Comparison of ENCODE assay signal across 4 cellular contexts in the genomic region with DNA sequence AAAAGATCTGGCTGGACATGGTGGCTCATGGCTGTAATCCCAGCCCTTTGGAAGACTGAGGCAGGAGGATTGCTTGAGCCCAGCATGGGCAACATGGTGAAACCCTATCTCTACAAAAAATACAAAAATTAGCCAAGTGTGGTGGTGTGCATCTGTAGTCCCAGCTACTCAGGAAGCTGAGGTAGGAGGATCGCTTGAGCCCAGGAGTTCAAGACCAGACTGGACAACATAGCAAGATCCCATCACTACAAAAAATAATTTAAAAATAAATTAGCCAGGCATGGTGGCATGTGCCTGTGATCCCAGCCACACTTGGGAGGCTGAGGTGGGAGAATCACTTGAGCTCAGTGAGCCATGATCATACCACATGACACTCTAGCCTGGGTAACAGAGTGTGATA.
DNase-seq lines count a peak whose midpoint lies in the region; ATAC-seq, FAIRE-seq and TF ChIP-seq lines count a peak whose summit lies in the region.
"Not testable (repeated sequence)": the region's sequence is repeated elsewhere in the genome, so short reads cannot be mapped to it uniquely, and the experiment has no call there.

No MANE protein-coding gene starts in this region.

- POLR2A ChIA-PET in HEK293 (lab: Yijun Ruan, JAX) (interaction anchor here (0.6 kb wide), 1 partner anchor 59 kb away, joined by 3 read pairs; no protein-coding TSS in a partner anchor), K562 (lab: Yijun Ruan, JAX) (interaction anchor here (1.3 kb wide), 1 partner anchor 9 kb away, joined by 4 read pairs; no protein-coding TSS in a partner anchor)
- POLR2A ChIA-PET in WTC11 (lab: Charles Lee); HepG2 (lab: Yijun Ruan, JAX): not testable (repeated sequence)

- not testable (repeated sequence) for H3K9me1 ChIP-seq in K562 (ENCODE audit: control insufficient read depth, insufficient read depth, low read length)

- in situ Hi-C loops in K562 (cut with MboI); HepG2 (cut with HindIII; ENCODE audit: extremely low pct_ligation_motif_present, low pct_unique_long_range_greater_than_20kb): not testable (repeated sequence)

- H3K4me1 ChIP-seq in HEK293 (ENCODE audit: control insufficient read depth, insufficient read depth, low read length); K562 (replicated peaks in 1 of 2; ENCODE audit: control insufficient read depth in 2 of 2, insufficient read depth in 2 of 2, low read length in 2 of 2); HepG2 (ENCODE audit: insufficient read depth, low read length): not testable (repeated sequence)

- TF ChIP-seq RAD21 in K562 (CRISPR knock-in tag; conservative IDR thresholded peaks at IDR 0.05 in 1 of 2, IDR thresholded peaks at IDR 0.05 in 1 of 2); HepG2 (CRISPR knock-in tag; IDR thresholded peaks at IDR 0.05): not testable (repeated sequence)

- not testable (repeated sequence) for H2AFZ ChIP-seq in K562 (ENCODE audit: low read depth, low read length); HepG2 (ENCODE audit: low read length)

- not testable (repeated sequence) for H3K27ac ChIP-seq in HEK293 (ENCODE audit: extremely low read depth, low read depth, low read length); K562 (ENCODE audit: extremely low read depth, low read depth, low read length); HepG2 (ENCODE audit: extremely low read length, insufficient read depth, low read length)

- not testable (repeated sequence) for H3K9me3 Mint-ChIP-seq in WTC11

- H3K36me3 ChIP-seq in HEK293 (ENCODE audit: control insufficient read depth in 2 of 2, insufficient read depth in 1 of 2, low read length in 2 of 2) (peaks cover 37 to 43% of the 10 kb centered on the region in 2 experiments), K562 (ENCODE audit: control insufficient read depth, insufficient read depth, low read length) (peaks cover 38% of the 10 kb centered on the region), HepG2 (replicated peaks in 1 of 2; ENCODE audit: control insufficient read depth in 1 of 2, insufficient read depth in 2 of 2, low read length in 2 of 2) (peaks cover 0 to 24% of the 10 kb centered on the region in 2 experiments; a peak in 3 of 5 replicates)

- not testable (repeated sequence) for H3K27me3 Mint-ChIP-seq in WTC11 (ENCODE audit: low read depth)

- H3K79me2 ChIP-seq in K562 (ENCODE audit: control insufficient read depth, insufficient read depth, low read length); HepG2 (ENCODE audit: insufficient read depth, low read length): not testable (repeated sequence)

- CTCF ChIA-PET in HEK293 (lab: Yijun Ruan, JAX); K562 (lab: Yijun Ruan, JAX; ENCODE audit: low intra/inter-chr PET ratio); HepG2 (lab: Yijun Ruan, JAX; ENCODE audit: low intra/inter-chr PET ratio, low total read pairs): not testable (repeated sequence)
- CTCF ChIA-PET in WTC11 (lab: Charles Lee) = interaction anchor here (1.2 kb wide), 1 partner anchor 22 kb away, joined by 3 read pairs; no protein-coding TSS in a partner anchor

- not testable (repeated sequence) for DNase-seq in WTC11 (ENCODE audit: low spot score); K562 (ENCODE audit: extremely low read depth in 1 of 4, low spot score in 3 of 4); HepG2 (ENCODE audit: low spot score)

- FAIRE-seq in K562 (lab: Jason Lieb, UNC); HepG2 (lab: Jason Lieb, UNC): not testable (repeated sequence)

- not testable (repeated sequence) for H3K4me2 ChIP-seq in K562 (ENCODE audit: insufficient read depth, low read length); HepG2 (ENCODE audit: low read depth, low read length)

- not testable (repeated sequence) for H3K27me3 ChIP-seq in K562 (ENCODE audit: control insufficient read depth in 2 of 2, insufficient read depth in 2 of 2, low read length in 2 of 2); HepG2 (ENCODE audit: control insufficient read depth in 1 of 2, insufficient read depth in 2 of 2, low read length in 2 of 2)

- TF ChIP-seq EP300 in K562 (IDR thresholded peaks at IDR 0.05; ENCODE audit: low read length); HepG2 (IDR thresholded peaks at IDR 0.05; ENCODE audit: low read depth in 2 of 2, low read length in 2 of 2); HepG2 (CRISPR knock-in tag; IDR thresholded peaks at IDR 0.05; ENCODE audit: borderline replicate concordance): not testable (repeated sequence)

- TF ChIP-seq POLR2A in K562 (conservative IDR thresholded peaks at IDR 0.05); HepG2 (IDR thresholded peaks at IDR 0.05; ENCODE audit: insufficient read depth in 1 of 2, low read depth in 2 of 2, low read length in 2 of 2): not testable (repeated sequence)

- H4K20me1 ChIP-seq in K562 (replicated peaks; ENCODE audit: control insufficient read depth, insufficient read depth, low read length); HepG2 (ENCODE audit: insufficient read depth, low read length): not testable (repeated sequence)

- H3K9me3 ChIP-seq in HEK293 (ENCODE audit: control insufficient read depth, insufficient read depth, low read depth, low read length); K562 (replicated peaks; ENCODE audit: control insufficient read depth, insufficient read depth, low read depth, low read length); HepG2 (ENCODE audit: low read length): not testable (repeated sequence)

- not testable (repeated sequence) for H3K4me3 ChIP-seq in HEK293 (ENCODE audit: low read depth, low read length); K562; HepG2 (replicated peaks in 1 of 3; ENCODE audit: insufficient read depth in 1 of 3, low read depth in 2 of 3, low read length in 3 of 3)

- intact Hi-C loops in K562 (cut with micrococcal nuclease); HepG2 (cut with micrococcal nuclease; ENCODE audit: unreplicated experiment): not testable (repeated sequence)

- 90% methylated on average over 1 of the region's 1 CpG for WGBS in K562 (ENCODE audit: insufficient coverage, low coverage, missing lambda C conversion rate)
- WGBS in HepG2 (ENCODE audit: low lambda C conversion rate) = 92% methylated on average over 1 of the region's 1 CpG

- not testable (repeated sequence) for H3K4me3 Mint-ChIP-seq in WTC11

- not testable (repeated sequence) for BruUV-seq in K562 (replicated peaks; lab: Mats Ljungman, UMichigan); HepG2 (replicated peaks; lab: Mats Ljungman, UMichigan)

- peaks cover 21% of the 10 kb centered on the region for H3K36me3 Mint-ChIP-seq in WTC11

- ATAC-seq in WTC11, K562, HepG2: not testable (repeated sequence)

- not testable (repeated sequence) for H3K4me1 Mint-ChIP-seq in WTC11

- H3K27ac Mint-ChIP-seq in WTC11 = not testable (repeated sequence)

- TF ChIP-seq CTCF in HEK293 (tag by site-specific recombination; IDR thresholded peaks at IDR 0.05); WTC11 (IDR thresholded peaks at IDR 0.05); K562 (IDR thresholded peaks at IDR 0.05 in 2 of 3, conservative IDR thresholded peaks at IDR 0.05 in 1 of 3; ENCODE audit: insufficient read depth in 2 of 3, low read depth in 1 of 3, low read length in 3 of 3); HepG2 (CRISPR knock-in tag; IDR thresholded peaks at IDR 0.05): not testable (repeated sequence)

- H3K9ac ChIP-seq in K562 (ENCODE audit: insufficient read depth in 1 of 2, low read depth in 2 of 2, low read length in 2 of 2); HepG2 (ENCODE audit: insufficient read depth, low read depth, low read length): not testable (repeated sequence)

TF ChIP-seq in HEK293, 187 proteins besides CTCF, POLR2A, EP300 and RAD21:
- peak; percentile 60; the same call in 1 of the 2 replicates for TF ChIP-seq ZNF121 (tag by site-specific recombination; IDR thresholded peaks at IDR 0.05)

TF ChIP-seq in WTC11, 78 proteins besides CTCF, POLR2A, EP300 and RAD21:
- peak; percentile 32; the same call in 1 of the 2 replicates for TF ChIP-seq ZNF121 (CRISPR knock-in tag; IDR thresholded peaks at IDR 0.05)

TF ChIP-seq in K562, 482 proteins besides CTCF, POLR2A, EP300 and RAD21:
- TF ChIP-seq ZNF121 (CRISPR knock-in tag; conservative IDR thresholded peaks at IDR 0.05) = peak; percentile 87
- TF ChIP-seq RBM25 (IDR thresholded peaks at IDR 0.05; ENCODE audit: low read depth, low read length, severe bottlenecking) = peak; percentile 36

TF ChIP-seq in HepG2, 621 proteins besides CTCF, POLR2A, EP300 and RAD21:
- peak; percentile 69; the same call in 1 of the 2 replicates for TF ChIP-seq ZNF121 (CRISPR knock-in tag; IDR thresholded peaks at IDR 0.05)
TF ChIP-seq in HepG2: peak in this region for 1; not testable (repeated sequence) for 620.
